8 cellular contexts compared by ENCODE assay signal in genomic region chr4:156941940-156942548, GRCh38. TPM values are rescaled to one million over a fixed set of nuclear protein-coding genes. Genes with fewer than 3 reads are reported as not detected.
DNase-seq lines count a peak whose midpoint lies in the region; ATAC-seq lines count a peak whose summit lies in the region.

No MANE protein-coding gene starts in this region.

- no CpG with 5 or more reads among the region's 7 CpGs for WGBS in neuronal stem cell (ENCODE audit: extremely low coverage in 2 of 2, insufficient read length in 2 of 2, insufficient replicate concordance in 1 of 2), 2 donors

- no peak overlapping the region for H4K91ac ChIP-seq in neuronal stem cell (ENCODE audit: low read depth, low read length, poor library complexity)

- H3K23ac ChIP-seq in neuronal stem cell (ENCODE audit: low read depth, low read length, poor library complexity) = no peak overlapping the region

- H3K27me3 Mint-ChIP-seq in activated CD4-positive, alpha-beta memory T cell treated with anti-CD3 and anti-CD28 coated beads, Interleukin-2, amount 10 ng/mL, durations not matched to agents 7 days and 5 days = no peaks in the 10 kb centered on the region

- no peaks in the 10 kb centered on the region for H3K36me3 Mint-ChIP-seq in activated CD4-positive, alpha-beta memory T cell treated with anti-CD3 and anti-CD28 coated beads, Interleukin-2, amount 10 ng/mL, durations not matched to agents 7 days and 5 days (ENCODE audit: low read depth)

- H4K8ac ChIP-seq in neuronal stem cell (ENCODE audit: low read depth, low read length) = no peak overlapping the region

- H3K27me3 ChIP-seq in neuronal stem cell (ENCODE audit: control insufficient read depth in 3 of 3, insufficient read depth in 3 of 3, low read depth in 1 of 3, low read length in 3 of 3) = no peaks in the 10 kb centered on the region

- H3K9me3 ChIP-seq in neuronal stem cell (replicated peaks in 1 of 2; ENCODE audit: control insufficient read depth in 2 of 2, insufficient read depth in 1 of 2, low read depth in 1 of 2, low read length in 2 of 2) = no peaks in the 10 kb centered on the region

- no peaks in the 10 kb centered on the region for H3K9me3 Mint-ChIP-seq in activated CD4-positive, alpha-beta memory T cell treated with anti-CD3 and anti-CD28 coated beads, Interleukin-2, amount 10 ng/mL, durations not matched to agents 7 days and 5 days

- H3K79me1 ChIP-seq in neuronal stem cell (ENCODE audit: low read depth, low read length) = no peaks in the 10 kb centered on the region

- H3K4me1 ChIP-seq in neuronal stem cell (ENCODE audit: control insufficient read depth in 2 of 2, insufficient read depth in 1 of 2, low read depth in 1 of 2, low read length in 2 of 2) = peaks cover 2 to 10% of the 10 kb centered on the region in 2 donors

- no peak overlapping the region for H3K4ac ChIP-seq in neuronal stem cell (ENCODE audit: low read length)

- H2BK120ac ChIP-seq in neuronal stem cell (ENCODE audit: low read depth, low read length) = no peak overlapping the region

- POLR2A ChIA-PET in activated CD4-positive, alpha-beta memory T cell treated with anti-CD3 and anti-CD28 coated beads, Interleukin-2, amount 10 ng/mL, durations not matched to agents 7 days and 5 days (lab: Charles Lee) = no interaction called here

- no peak for ATAC-seq in sciatic nerve

- H3K36me3 ChIP-seq in neuronal stem cell (replicated peaks in 1 of 2; ENCODE audit: control insufficient read depth in 2 of 2, insufficient read depth in 2 of 2, low read length in 2 of 2) = no peaks in the 10 kb centered on the region

- no peak overlapping the region for H3K27ac Mint-ChIP-seq in activated CD4-positive, alpha-beta memory T cell treated with anti-CD3 and anti-CD28 coated beads, Interleukin-2, amount 10 ng/mL, durations not matched to agents 7 days and 5 days

- CTCF ChIA-PET in activated CD4-positive, alpha-beta memory T cell treated with anti-CD3 and anti-CD28 coated beads, Interleukin-2, amount 10 ng/mL, durations not matched to agents 7 days and 5 days (lab: Charles Lee) = no interaction called here

- no peak overlapping the region for H2BK5ac ChIP-seq in neuronal stem cell (ENCODE audit: low read length)

- H3K9ac ChIP-seq in neuronal stem cell (ENCODE audit: low read depth, low read length, poor library complexity) = no peak overlapping the region

- no peaks in the 10 kb centered on the region for H3K4me1 Mint-ChIP-seq in activated CD4-positive, alpha-beta memory T cell treated with anti-CD3 and anti-CD28 coated beads, Interleukin-2, amount 10 ng/mL, durations not matched to agents 7 days and 5 days

- H3K4me2 ChIP-seq in neuronal stem cell (ENCODE audit: insufficient read depth, low read length, poor library complexity, severe bottlenecking) = peak overlapping the region; percentile 45

- no peak overlapping the region for H2BK12ac ChIP-seq in neuronal stem cell (ENCODE audit: low read length)

- H2BK15ac ChIP-seq in neuronal stem cell (ENCODE audit: low read length) = no peak overlapping the region

- H3K14ac ChIP-seq in neuronal stem cell (ENCODE audit: low read length) = no peak overlapping the region

- intact Hi-C loops in sciatic nerve (cut with DNase I) = no loop called here

- H3K4me3 ChIP-seq in neuronal stem cell (ENCODE audit: low read length in 2 of 2) = no peak overlapping the region

- no peak overlapping the region for H2AK5ac ChIP-seq in neuronal stem cell (ENCODE audit: low read depth, low read length)

- H3K18ac ChIP-seq in neuronal stem cell (ENCODE audit: low read length) = no peak overlapping the region

- H3K27ac ChIP-seq in epithelial cell of prostate (peak overlapping the region; percentile 50), neuronal stem cell (replicated peaks; ENCODE audit: low read length) (no peak overlapping the region)

- DNase-seq in EH (ENCODE audit: low read depth) (peak; percentile 92), NCI-H510A treated with DMSO at 0.1 percent for 48 hours (lab: John Stamatoyannopoulos, UW) (peak; percentile 44), epithelial cell of prostate (ENCODE audit: low read depth, low spot score) (peak; percentile 82), neuronal stem cell (ENCODE audit: low spot score) (peak; percentile 26), Ammon's horn (ENCODE audit: low spot score) (no peak), sciatic nerve (ENCODE audit: low spot score) (no peak)
- DNase-seq in activated CD4-positive, alpha-beta memory T cell treated with anti-CD3 and anti-CD28 coated beads, Interleukin-2, amount 10 ng/mL, durations not matched to agents 7 days and 5 days = no peak
- DNase-seq in activated CD4-positive, alpha-beta T cell treated with anti-CD3 and anti-CD28 coated beads for 48 hours = no peak

- no peak overlapping the region for H3K4me3 Mint-ChIP-seq in activated CD4-positive, alpha-beta memory T cell treated with anti-CD3 and anti-CD28 coated beads, Interleukin-2, amount 10 ng/mL, durations not matched to agents 7 days and 5 days

- peak overlapping the region; percentile 24 for H2AFZ ChIP-seq in neuronal stem cell (ENCODE audit: low read length)

RNA-seq across cellular contexts. Expression of gene PDGFC, which starts 29.6 kb away (rescaled TPM):
- 3.4 TPM for polyA plus RNA-seq in neuronal stem cell (2013, experiment 1 of 2)
- polyA plus RNA-seq in neuronal stem cell (2013, experiment 2 of 2) = 3.7 TPM
- 12.0 TPM for total RNA-seq in sciatic nerve
- not detected for total RNA-seq in activated CD4-positive, alpha-beta memory T cell treated with anti-CD3 and anti-CD28 coated beads, Interleukin-2, amount 10 ng/mL, durations not matched to agents 7 days and 5 days

Comparison
In these comparisons a context has a peak if more than half of its experiments do, and no peak if none do; other contexts are left out.
1. DNase-seq: peak in EH (single experiment), NCI-H510A treated with DMSO at 0.1 percent for 48 hours (single experiment), epithelial cell of prostate (single experiment) and neuronal stem cell (single experiment); none in Ammon's horn (single experiment), sciatic nerve (single experiment), activated CD4-positive, alpha-beta memory T cell treated with anti-CD3 and anti-CD28 coated beads, Interleukin-2, amount 10 ng/mL, durations not matched to agents 7 days and 5 days (single experiment) and activated CD4-positive, alpha-beta T cell treated with anti-CD3 and anti-CD28 coated beads for 48 hours (single experiment).
2. RNA of gene PDGFC, which starts 29.6 kb away (total RNA-seq): 12.0 TPM in sciatic nerve (single experiment); not detected in activated CD4-positive, alpha-beta memory T cell treated with anti-CD3 and anti-CD28 coated beads, Interleukin-2, amount 10 ng/mL, durations not matched to agents 7 days and 5 days; every median in the first group is over 10 times any median in the second.